In the genomic region with DNA sequence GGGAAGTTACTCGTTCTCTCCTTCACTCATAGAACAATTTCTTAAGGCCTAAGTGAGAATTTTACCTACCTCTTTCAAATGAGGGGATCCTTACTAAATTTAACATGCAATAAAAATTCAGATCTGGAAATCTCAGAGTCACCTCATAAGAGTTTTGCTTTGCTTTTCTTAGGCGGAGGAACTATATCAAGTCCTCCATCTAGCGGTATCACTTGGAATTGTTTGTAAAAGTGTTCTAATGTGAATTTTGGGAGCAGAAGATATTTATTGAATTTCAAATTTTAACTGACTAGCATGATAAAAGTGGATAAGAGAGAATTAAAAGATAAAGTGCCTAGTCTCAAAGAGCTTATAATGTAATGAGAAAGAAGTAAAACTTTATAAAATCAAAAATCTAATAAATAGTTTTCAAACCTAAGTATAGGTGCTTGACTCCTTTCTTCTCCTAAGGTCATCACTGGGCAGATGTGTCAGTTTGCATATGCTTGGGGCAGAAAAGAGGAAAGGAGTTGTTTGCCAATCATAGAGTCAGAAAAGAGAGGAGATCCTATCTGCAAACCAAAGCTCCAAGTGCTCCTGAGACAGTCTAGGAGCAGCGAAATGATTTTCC, we compare ENCODE assay signal across 9 cellular contexts.
DNase-seq lines count a peak whose midpoint lies in the region; ATAC-seq lines count a peak whose summit lies in the region.
"Had no signal": no experiment of that assay in that cellular context is flagged by ENCODE, and none has a peak within 500 bp of the region (broad histone marks: within the 10 kb centered on the region; RNA-seq: fewer than 3 reads in every experiment).

No MANE protein-coding gene starts in this region.

- H3K4me3 Mint-ChIP-seq in activated CD8-positive, alpha-beta memory T cell treated with anti-CD3 and anti-CD28 coated beads, Interleukin-2, amount 10 ng/mL, durations not matched to agents 7 days and 5 days, result no peak overlapping the region
- H3K4me3 Mint-ChIP-seq: activated T-cell treated with anti-CD3 and anti-CD28 coated beads, Interleukin-2, amount 50 U/mL, for 4 hours had no signal

- peaks cover 20% of the 10 kb centered on the region for H3K27me3 Mint-ChIP-seq in activated CD8-positive, alpha-beta memory T cell treated with anti-CD3 and anti-CD28 coated beads, Interleukin-2, amount 10 ng/mL, durations not matched to agents 7 days and 5 days

- no peak overlapping the region for H3K27ac Mint-ChIP-seq in activated CD8-positive, alpha-beta memory T cell treated with anti-CD3 and anti-CD28 coated beads, Interleukin-2, amount 10 ng/mL, durations not matched to agents 7 days and 5 days

- CTCF ChIA-PET in activated CD8-positive, alpha-beta memory T cell treated with anti-CD3 and anti-CD28 coated beads, Interleukin-2, amount 10 ng/mL, durations not matched to agents 7 days and 5 days (lab: Charles Lee), result interaction anchor here (0.6 to 1.6 kb wide), 4 partner anchors 8 to 490 kb away, joined by 3 to 8 read pairs (median 4); no protein-coding TSS in a partner anchor

- no peaks in the 10 kb centered on the region for H3K36me3 Mint-ChIP-seq in activated CD8-positive, alpha-beta memory T cell treated with anti-CD3 and anti-CD28 coated beads, Interleukin-2, amount 10 ng/mL, durations not matched to agents 7 days and 5 days

- H3K9me3 Mint-ChIP-seq in activated CD8-positive, alpha-beta memory T cell treated with anti-CD3 and anti-CD28 coated beads, Interleukin-2, amount 10 ng/mL, durations not matched to agents 7 days and 5 days (ENCODE audit: low read depth), result no peaks in the 10 kb centered on the region
- H3K9me3 Mint-ChIP-seq: activated T-cell treated with anti-CD3 and anti-CD28 coated beads, Interleukin-2, amount 50 U/mL, for 4 hours had no signal

- DNase-seq in NCI-H2081 (lab: John Stamatoyannopoulos, UW) (peak; percentile 49 to 54), NCI-H2081 treated with DMSO at 0.1 percent for 48 hours (lab: John Stamatoyannopoulos, UW) (no peak), amniotic epithelial cell (ENCODE audit: low read depth) (peak; percentile 47), left kidney (ENCODE audit: low read depth, low spot score) (peak; percentile 66), NCI-H1048 (lab: John Stamatoyannopoulos, UW) (no peak)
- peak; percentile 35 for DNase-seq in Jurkat, Clone E6-1 (ENCODE audit: low read depth, low spot score)
- DNase-seq in activated CD8-positive, alpha-beta memory T cell treated with anti-CD3 and anti-CD28 coated beads, Interleukin-2, amount 10 ng/mL, durations not matched to agents 7 days and 5 days, result no peak
- DNase-seq: activated T-cell treated with anti-CD3 and anti-CD28 coated beads, Interleukin-2, amount 50 U/mL, for 4 hours had no signal

- no peak overlapping the region for H3K4me3 ChIP-seq in Jurkat, Clone E6-1 (ENCODE audit: low read length)

- peaks cover 2% of the 10 kb centered on the region for H3K4me1 Mint-ChIP-seq in activated CD8-positive, alpha-beta memory T cell treated with anti-CD3 and anti-CD28 coated beads, Interleukin-2, amount 10 ng/mL, durations not matched to agents 7 days and 5 days

- ATAC-seq in activated CD8-positive, alpha-beta memory T cell treated with anti-CD3 and anti-CD28 coated beads, Interleukin-2, amount 10 ng/mL, durations not matched to agents 7 days and 5 days, result no peak
- ATAC-seq in GM19452 (IDR thresholded peaks at IDR 0.05; ENCODE audit: unreplicated experiment), result no peak

Comparison
In these comparisons a context has a peak if more than half of its experiments do, and no peak if none do; other contexts are left out.
1. DNase-seq: peak in NCI-H2081 (2 of 2), Jurkat, Clone E6-1 (single experiment), amniotic epithelial cell (single experiment) and left kidney (single experiment); none in NCI-H2081 treated with DMSO at 0.1 percent for 48 hours (single experiment), activated CD8-positive, alpha-beta memory T cell treated with anti-CD3 and anti-CD28 coated beads, Interleukin-2, amount 10 ng/mL, durations not matched to agents 7 days and 5 days (single experiment) and NCI-H1048 (single experiment).